31 cellular contexts compared by ENCODE assay signal in the genomic region with DNA sequence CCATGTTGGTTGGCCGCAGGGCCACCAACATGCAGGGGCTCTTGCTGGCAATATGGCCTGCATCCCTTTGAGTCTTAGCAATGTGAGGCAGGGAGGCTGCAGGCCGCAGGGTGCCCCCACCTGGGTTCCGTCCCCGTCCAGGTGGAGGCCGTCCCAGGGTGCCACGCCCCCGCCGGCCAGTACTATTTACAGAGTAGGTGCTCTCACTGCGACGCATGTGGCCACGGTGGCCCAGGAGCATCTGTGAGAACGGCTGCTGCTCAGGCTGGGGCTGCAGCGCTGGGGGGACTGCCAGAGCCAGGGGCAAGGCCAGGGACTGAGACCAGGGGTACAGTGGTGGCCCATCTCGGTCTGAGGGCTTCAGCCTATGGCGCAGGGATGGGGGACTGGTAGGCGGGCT. TPM values are rescaled to one million over a fixed set of nuclear protein-coding genes. Genes with fewer than 3 reads are reported as not detected.
"Had no signal": no experiment of that assay in that cellular context is flagged by ENCODE, and none has a peak within 500 bp of the region (broad histone marks: within the 10 kb centered on the region; RNA-seq: fewer than 3 reads in every experiment).

No MANE protein-coding gene starts in this region.

- H3K27ac ChIP-seq: body of pancreas, KMS-11, SJCRH30, SK-N-MC had no signal

- DNase-seq: activated CD4-positive, alpha-beta memory T cell treated with anti-CD3 and anti-CD28 coated beads for 36 hours; activated CD4-positive, alpha-beta T cell treated with anti-CD3 and anti-CD28 coated beads, Interleukin-2, amount 50 U/mL, for 1 hour; activated CD8-positive, alpha-beta memory T cell treated with anti-CD3 and anti-CD28 coated beads, Interleukin-2, amount 50 U/mL, for 4 hours; activated gamma-delta T cell treated with Interleukin-2 at 50 U/mL for 16 hours; activated naive CD4-positive, alpha-beta T cell treated with anti-CD3 and anti-CD28 coated beads for 36 hours; activated T-cell treated with anti-CD3 and anti-CD28 coated beads for 4 hours; activated T-cell treated with anti-CD3 and anti-CD28 coated beads, Interleukin-2, amount 50 U/mL, for 4 hours; adrenal gland; body of pancreas; cerebellar nuclear complex; NCI-H1092; NCI-H1436 treated with DMSO at 0.1 percent for 48 hours; NCI-H1694 treated with DMSO at 0.1 percent for 48 hours; NCI-H2029 treated with DMSO at 0.1 percent for 48 hours; NCI-H2107; NCI-H2171; NCI-H510A; NCI-H526; NCI-H748 treated with DMSO at 0.1 percent for 48 hours; NK-92 treated with Interleukin-12 subunit alpha and Interleukin-12 subunit beta, amount 100 ng/mL, for 24 hours; PC-3; Right ventricle myocardium superior; SJCRH30 had no signal

- H3K36me3 ChIP-seq: adrenal gland, breast epithelium, SJCRH30 had no signal

- H3K4me3 Mint-ChIP-seq: activated CD4-positive, alpha-beta memory T cell treated with anti-CD3 and anti-CD28 coated beads for 36 hours; activated CD4-positive, alpha-beta T cell treated with anti-CD3 and anti-CD28 coated beads for 36 hours; activated naive CD4-positive, alpha-beta T cell treated with anti-CD3 and anti-CD28 coated beads for 36 hours; activated T-cell treated with anti-CD3 and anti-CD28 coated beads, Interleukin-2, amount 50 U/mL, for 4 hours; T-helper 2 cell treated with Interferon-gamma antibody and Interleukin-4, amounts not matched to agents 5 μg/mL and 100 μg/mL, for 36 hours had no signal

- H3K9me3 Mint-ChIP-seq: activated CD4-positive, alpha-beta memory T cell treated with anti-CD3 and anti-CD28 coated beads for 36 hours; activated naive CD4-positive, alpha-beta T cell treated with anti-CD3 and anti-CD28 coated beads for 36 hours; activated naive CD4-positive, alpha-beta T cell treated with anti-CD3 and anti-CD28 coated beads, Interleukin-2, amount 50 U/mL, for 72 hours; activated T-cell treated with anti-CD3 and anti-CD28 coated beads, Interleukin-2, amount 50 U/mL, for 4 hours; activated T-helper 1 cell treated with anti-CD3 and anti-CD28 coated beads, Interleukin-12 subunit alpha, Interleukin-12 subunit beta, Interleukin-2, Interleukin-4 antibody, amounts not matched to agents 30 ng/mL and 10 ng/mL and 1 ng/mL, durations not matched to agents 14 hours and 24 hours and 36 hours; T-helper 2 cell treated with Interferon-gamma antibody and Interleukin-4, amounts not matched to agents 5 μg/mL and 100 μg/mL, for 36 hours had no signal

- H3K4me3 ChIP-seq: adrenal gland, body of pancreas, breast epithelium, SJCRH30, SK-N-MC had no signal

- ATAC-seq: activated CD4-positive, alpha-beta T cell treated with anti-CD3 and anti-CD28 coated beads for 36 hours; activated CD4-positive, CD25-positive, alpha-beta regulatory T cell treated with anti-CD3 and anti-CD28 coated beads, Interleukin-2, amount 50 U/mL, for 24 hours; activated naive CD4-positive, alpha-beta T cell treated with anti-CD3 and anti-CD28 coated beads, Interleukin-2, amount 50 U/mL, for 72 hours; activated T-cell treated with anti-CD3 and anti-CD28 coated beads, Interleukin-2, amount 50 U/mL, for 4 hours; body of pancreas; PC-3 had no signal

- H3K27ac Mint-ChIP-seq: activated CD4-positive, alpha-beta memory T cell treated with anti-CD3 and anti-CD28 coated beads for 36 hours; activated CD4-positive, alpha-beta T cell treated with anti-CD3 and anti-CD28 coated beads for 36 hours; activated naive CD4-positive, alpha-beta T cell treated with anti-CD3 and anti-CD28 coated beads for 36 hours; activated naive CD4-positive, alpha-beta T cell treated with anti-CD3 and anti-CD28 coated beads, Interleukin-2, amount 50 U/mL, for 72 hours; activated T-helper 1 cell treated with anti-CD3 and anti-CD28 coated beads, Interleukin-12 subunit alpha, Interleukin-12 subunit beta, Interleukin-2, Interleukin-4 antibody, amounts not matched to agents 30 ng/mL and 10 ng/mL and 1 ng/mL, durations not matched to agents 14 hours and 24 hours and 36 hours; T-helper 2 cell treated with Interferon-gamma antibody and Interleukin-4, amounts not matched to agents 5 μg/mL and 100 μg/mL, for 36 hours had no signal

- H3K9ac ChIP-seq: KMS-11 had no signal

- H3K4me2 ChIP-seq: KMS-11 had no signal

- H3K36me3 Mint-ChIP-seq: activated CD4-positive, alpha-beta memory T cell treated with anti-CD3 and anti-CD28 coated beads for 36 hours had no signal

- H3K9me3 ChIP-seq: adrenal gland, body of pancreas, breast epithelium, SJCRH30 had no signal

- H3K27me3 ChIP-seq: adrenal gland, body of pancreas, breast epithelium, SJCRH30 had no signal

RNA-seq across cellular contexts. Expression of gene EXOC3L1, which starts 9.8 kb away (rescaled TPM):
- total RNA-seq: activated CD4-positive, alpha-beta memory T cell treated with anti-CD3 and anti-CD28 coated beads for 36 hours; activated naive CD4-positive, alpha-beta T cell treated with anti-CD3 and anti-CD28 coated beads for 36 hours; activated T-cell treated with anti-CD3 and anti-CD28 coated beads, Interleukin-2, amount 50 U/mL, for 4 hours; PC-3 had no signal
